Comparison of ENCODE assay signal across 1 cellular context in the genomic region with DNA sequence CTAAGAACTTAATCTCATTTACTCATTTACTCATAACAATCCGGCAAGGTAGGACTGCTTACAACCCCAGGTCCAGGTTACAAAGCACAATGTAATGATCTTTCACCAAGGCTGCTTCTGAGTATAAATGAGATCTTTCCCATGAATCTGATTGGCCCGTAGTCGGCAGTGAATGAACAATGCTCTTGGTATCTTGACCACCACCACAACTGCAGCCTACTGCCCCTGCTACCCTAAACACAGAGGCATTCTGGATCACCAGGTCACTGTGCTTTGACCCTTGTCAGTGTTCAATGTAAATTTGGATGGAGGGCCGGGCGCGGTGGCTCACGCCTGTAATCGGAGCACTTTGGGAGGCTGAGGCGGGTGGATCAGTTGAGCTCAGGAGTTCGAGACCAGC.
TF ChIP-seq lines count a peak whose summit lies in the region.

No MANE protein-coding gene starts in this region.

TF ChIP-seq in GM23338, 12 proteins besides CTCF, POLR2A, EP300 and RAD21 (continued from another document):
- TF ChIP-seq ZNF331 (CRISPR knock-in tag; IDR thresholded peaks at IDR 0.05; ENCODE audit: low read depth), result no peak
- TF ChIP-seq JUNB (IDR thresholded peaks at IDR 0.05; ENCODE audit: unreplicated experiment), result no peak
- TF ChIP-seq, protein P1, sequence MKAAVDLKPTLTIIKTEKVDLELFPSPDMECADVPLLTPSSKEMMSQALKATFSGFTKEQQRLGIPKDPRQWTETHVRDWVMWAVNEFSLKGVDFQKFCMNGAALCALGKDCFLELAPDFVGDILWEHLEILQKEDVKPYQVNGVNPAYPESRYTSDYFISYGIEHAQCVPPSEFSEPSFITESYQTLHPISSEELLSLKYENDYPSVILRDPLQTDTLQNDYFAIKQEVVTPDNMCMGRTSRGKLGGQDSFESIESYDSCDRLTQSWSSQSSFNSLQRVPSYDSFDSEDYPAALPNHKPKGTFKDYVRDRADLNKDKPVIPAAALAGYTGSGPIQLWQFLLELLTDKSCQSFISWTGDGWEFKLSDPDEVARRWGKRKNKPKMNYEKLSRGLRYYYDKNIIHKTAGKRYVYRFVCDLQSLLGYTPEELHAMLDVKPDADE (IDR thresholded peaks at IDR 0.05), result no peak
- TF ChIP-seq, protein P2, sequence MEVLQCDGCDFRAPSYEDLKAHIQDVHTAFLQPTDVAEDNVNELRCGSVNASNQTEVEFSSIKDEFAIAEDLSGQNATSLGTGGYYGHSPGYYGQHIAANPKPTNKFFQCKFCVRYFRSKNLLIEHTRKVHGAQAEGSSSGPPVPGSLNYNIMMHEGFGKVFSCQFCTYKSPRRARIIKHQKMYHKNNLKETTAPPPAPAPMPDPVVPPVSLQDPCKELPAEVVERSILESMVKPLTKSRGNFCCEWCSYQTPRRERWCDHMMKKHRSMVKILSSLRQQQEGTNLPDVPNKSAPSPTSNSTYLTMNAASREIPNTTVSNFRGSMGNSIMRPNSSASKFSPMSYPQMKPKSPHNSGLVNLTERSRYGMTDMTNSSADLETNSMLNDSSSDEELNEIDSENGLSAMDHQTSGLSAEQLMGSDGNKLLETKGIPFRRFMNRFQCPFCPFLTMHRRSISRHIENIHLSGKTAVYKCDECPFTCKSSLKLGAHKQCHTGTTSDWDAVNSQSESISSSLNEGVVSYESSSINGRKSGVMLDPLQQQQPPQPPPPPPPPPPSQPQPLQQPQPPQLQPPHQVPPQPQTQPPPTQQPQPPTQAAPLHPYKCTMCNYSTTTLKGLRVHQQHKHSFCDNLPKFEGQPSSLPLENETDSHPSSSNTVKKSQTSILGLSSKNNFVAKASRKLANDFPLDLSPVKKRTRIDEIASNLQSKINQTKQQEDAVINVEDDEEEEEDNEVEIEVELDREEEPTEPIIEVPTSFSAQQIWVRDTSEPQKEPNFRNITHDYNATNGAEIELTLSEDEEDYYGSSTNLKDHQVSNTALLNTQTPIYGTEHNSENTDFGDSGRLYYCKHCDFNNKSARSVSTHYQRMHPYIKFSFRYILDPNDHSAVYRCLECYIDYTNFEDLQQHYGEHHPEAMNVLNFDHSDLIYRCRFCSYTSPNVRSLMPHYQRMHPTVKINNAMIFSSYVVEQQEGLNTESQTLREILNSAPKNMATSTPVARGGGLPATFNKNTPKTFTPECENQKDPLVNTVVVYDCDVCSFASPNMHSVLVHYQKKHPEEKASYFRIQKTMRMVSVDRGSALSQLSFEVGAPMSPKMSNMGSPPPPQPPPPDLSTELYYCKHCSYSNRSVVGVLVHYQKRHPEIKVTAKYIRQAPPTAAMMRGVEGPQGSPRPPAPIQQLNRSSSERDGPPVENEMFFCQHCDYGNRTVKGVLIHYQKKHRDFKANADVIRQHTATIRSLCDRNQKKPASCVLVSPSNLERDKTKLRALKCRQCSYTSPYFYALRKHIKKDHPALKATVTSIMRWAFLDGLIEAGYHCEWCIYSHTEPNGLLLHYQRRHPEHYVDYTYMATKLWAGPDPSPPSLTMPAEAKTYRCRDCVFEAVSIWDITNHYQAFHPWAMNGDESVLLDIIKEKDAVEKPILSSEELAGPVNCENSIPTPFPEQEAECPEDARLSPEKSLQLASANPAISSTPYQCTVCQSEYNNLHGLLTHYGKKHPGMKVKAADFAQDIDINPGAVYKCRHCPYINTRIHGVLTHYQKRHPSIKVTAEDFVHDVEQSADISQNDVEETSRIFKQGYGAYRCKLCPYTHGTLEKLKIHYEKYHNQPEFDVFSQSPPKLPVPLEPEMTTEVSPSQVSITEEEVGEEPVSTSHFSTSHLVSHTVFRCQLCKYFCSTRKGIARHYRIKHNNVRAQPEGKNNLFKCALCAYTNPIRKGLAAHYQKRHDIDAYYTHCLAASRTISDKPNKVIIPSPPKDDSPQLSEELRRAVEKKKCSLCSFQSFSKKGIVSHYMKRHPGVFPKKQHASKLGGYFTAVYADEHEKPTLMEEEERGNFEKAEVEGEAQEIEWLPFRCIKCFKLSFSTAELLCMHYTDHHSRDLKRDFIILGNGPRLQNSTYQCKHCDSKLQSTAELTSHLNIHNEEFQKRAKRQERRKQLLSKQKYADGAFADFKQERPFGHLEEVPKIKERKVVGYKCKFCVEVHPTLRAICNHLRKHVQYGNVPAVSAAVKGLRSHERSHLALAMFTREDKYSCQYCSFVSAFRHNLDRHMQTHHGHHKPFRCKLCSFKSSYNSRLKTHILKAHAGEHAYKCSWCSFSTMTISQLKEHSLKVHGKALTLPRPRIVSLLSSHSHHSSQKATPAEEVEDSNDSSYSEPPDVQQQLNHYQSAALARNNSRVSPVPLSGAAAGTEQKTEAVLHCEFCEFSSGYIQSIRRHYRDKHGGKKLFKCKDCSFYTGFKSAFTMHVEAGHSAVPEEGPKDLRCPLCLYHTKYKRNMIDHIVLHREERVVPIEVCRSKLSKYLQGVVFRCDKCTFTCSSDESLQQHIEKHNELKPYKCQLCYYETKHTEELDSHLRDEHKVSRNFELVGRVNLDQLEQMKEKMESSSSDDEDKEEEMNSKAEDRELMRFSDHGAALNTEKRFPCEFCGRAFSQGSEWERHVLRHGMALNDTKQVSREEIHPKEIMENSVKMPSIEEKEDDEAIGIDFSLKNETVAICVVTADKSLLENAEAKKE (CRISPR knock-in tag; IDR thresholded peaks at IDR 0.05), result no peak
- no peak for TF ChIP-seq EZH2 (IDR thresholded peaks at IDR 0.05; ENCODE audit: low read depth, unreplicated experiment)
